In the genomic region with DNA sequence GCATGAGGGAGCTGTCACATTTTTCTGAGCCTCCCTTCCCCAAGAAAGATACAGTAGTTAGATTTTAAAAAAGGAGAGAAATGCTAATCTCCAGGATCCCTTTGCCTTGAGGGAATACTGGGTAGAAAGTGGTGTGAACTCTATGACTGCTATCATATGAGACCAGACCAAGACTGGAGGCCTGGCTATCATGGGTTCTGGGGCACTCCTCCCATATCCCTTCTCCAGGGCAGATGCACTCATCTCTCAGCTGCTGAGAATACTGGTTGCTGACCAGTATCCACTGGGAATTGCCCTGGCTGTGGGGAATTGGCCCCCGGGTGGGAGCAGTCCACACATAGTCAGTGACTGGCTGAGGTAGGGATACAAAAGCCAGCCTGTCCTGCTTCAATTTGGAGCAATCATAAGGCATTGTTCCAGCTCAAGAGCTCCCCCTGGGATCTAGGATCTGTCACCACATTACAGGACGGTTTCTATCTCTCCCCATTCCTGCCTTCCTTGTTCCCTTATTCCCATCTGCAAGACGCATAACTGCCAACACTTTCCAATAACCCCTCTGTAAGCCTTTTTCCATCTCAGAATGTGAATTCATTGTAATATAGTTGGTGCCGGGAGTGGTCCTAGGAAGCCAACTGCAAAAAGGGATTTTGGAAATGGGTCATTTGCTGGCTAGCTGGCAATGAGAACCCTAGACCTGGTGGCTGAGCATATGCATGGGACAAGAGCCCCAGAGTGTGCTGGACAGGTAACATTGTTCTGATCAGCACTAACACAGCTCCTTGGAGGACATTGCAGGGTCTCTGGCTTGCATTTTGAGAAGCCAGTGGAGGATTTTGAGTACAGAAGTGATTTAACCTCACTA, we compare ENCODE assay signal across 1 cellular context.
A peak's percentile ranks its signal among the peaks of the same experiment; 100 is the strongest.
TF ChIP-seq lines count a peak whose summit lies in the region.

No MANE protein-coding gene starts in this region.

TF ChIP-seq in HepG2, 621 proteins besides CTCF, POLR2A, EP300 and RAD21:
- no peak for TF ChIP-seq ZNF562 (CRISPR knock-in tag; IDR thresholded peaks at IDR 0.05; ENCODE audit: borderline replicate concordance)
- no peak for TF ChIP-seq NFKBIZ (CRISPR knock-in tag; IDR thresholded peaks at IDR 0.05)
- no peak for TF ChIP-seq BRCA1 (CRISPR knock-in tag; IDR thresholded peaks at IDR 0.05)
- TF ChIP-seq ZNF605 (CRISPR knock-in tag; IDR thresholded peaks at IDR 0.05) = no peak
- no peak for TF ChIP-seq ZNF432 (CRISPR knock-in tag; IDR thresholded peaks at IDR 0.05; ENCODE audit: borderline replicate concordance)
- TF ChIP-seq, protein P1, sequence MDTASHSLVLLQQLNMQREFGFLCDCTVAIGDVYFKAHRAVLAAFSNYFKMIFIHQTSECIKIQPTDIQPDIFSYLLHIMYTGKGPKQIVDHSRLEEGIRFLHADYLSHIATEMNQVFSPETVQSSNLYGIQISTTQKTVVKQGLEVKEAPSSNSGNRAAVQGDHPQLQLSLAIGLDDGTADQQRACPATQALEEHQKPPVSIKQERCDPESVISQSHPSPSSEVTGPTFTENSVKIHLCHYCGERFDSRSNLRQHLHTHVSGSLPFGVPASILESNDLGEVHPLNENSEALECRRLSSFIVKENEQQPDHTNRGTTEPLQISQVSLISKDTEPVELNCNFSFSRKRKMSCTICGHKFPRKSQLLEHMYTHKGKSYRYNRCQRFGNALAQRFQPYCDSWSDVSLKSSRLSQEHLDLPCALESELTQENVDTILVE (CRISPR knock-in tag; IDR thresholded peaks at IDR 0.05) = no peak
- 0 out of 2 replicates have a peak, but pooled peaks have one; percentile 11 for TF ChIP-seq ZNF772 (CRISPR knock-in tag; IDR thresholded peaks at IDR 0.05)
- TF ChIP-seq, protein P2, sequence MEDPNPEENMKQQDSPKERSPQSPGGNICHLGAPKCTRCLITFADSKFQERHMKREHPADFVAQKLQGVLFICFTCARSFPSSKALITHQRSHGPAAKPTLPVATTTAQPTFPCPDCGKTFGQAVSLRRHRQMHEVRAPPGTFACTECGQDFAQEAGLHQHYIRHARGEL (CRISPR knock-in tag; IDR thresholded peaks at IDR 0.05) = no peak
- TF ChIP-seq TCF7L2 (IDR thresholded peaks at IDR 0.05; ENCODE audit: low read depth, low read length) = no peak
- TF ChIP-seq ZNF552 (CRISPR knock-in tag; IDR thresholded peaks at IDR 0.05; ENCODE audit: borderline replicate concordance) = no peak
- no peak for TF ChIP-seq ZKSCAN5 (CRISPR knock-in tag; IDR thresholded peaks at IDR 0.05)
- TF ChIP-seq, protein P3, sequence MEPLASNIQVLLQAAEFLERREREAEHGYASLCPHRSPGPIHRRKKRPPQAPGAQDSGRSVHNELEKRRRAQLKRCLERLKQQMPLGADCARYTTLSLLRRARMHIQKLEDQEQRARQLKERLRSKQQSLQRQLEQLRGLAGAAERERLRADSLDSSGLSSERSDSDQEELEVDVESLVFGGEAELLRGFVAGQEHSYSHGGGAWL (CRISPR knock-in tag; IDR thresholded peaks at IDR 0.05) = no peak
- no peak for TF ChIP-seq ZNF570 (CRISPR knock-in tag; IDR thresholded peaks at IDR 0.05; ENCODE audit: borderline replicate concordance)
- TF ChIP-seq ZFY (CRISPR knock-in tag; IDR thresholded peaks at IDR 0.05) = no peak
- 0 out of 2 replicates have a peak, but pooled peaks have one; percentile 32 for TF ChIP-seq MIXL1 (CRISPR knock-in tag; IDR thresholded peaks at IDR 0.05)
- no peak for TF ChIP-seq SRSF1 (optimal IDR thresholded peaks at IDR 0.05; ENCODE audit: low read depth, low read length)
- TF ChIP-seq TGIF2 (CRISPR knock-in tag; IDR thresholded peaks at IDR 0.05) = no peak
- TF ChIP-seq, protein P4, sequence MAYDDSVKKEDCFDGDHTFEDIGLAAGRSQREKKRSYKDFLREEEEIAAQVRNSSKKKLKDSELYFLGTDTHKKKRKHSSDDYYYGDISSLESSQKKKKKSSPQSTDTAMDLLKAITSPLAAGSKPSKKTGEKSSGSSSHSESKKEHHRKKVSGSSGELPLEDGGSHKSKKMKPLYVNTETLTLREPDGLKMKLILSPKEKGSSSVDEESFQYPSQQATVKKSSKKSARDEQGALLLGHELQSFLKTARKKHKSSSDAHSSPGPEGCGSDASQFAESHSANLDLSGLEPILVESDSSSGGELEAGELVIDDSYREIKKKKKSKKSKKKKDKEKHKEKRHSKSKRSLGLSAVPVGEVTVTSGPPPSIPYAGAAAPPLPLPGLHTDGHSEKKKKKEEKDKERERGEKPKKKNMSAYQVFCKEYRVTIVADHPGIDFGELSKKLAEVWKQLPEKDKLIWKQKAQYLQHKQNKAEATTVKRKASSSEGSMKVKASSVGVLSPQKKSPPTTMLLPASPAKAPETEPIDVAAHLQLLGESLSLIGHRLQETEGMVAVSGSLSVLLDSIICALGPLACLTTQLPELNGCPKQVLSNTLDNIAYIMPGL (CRISPR knock-in tag; IDR thresholded peaks at IDR 0.05; ENCODE audit: borderline replicate concordance in 1 of 2, low read depth in 1 of 2) = 0 out of 4 replicates have a peak, but pooled peaks of 1 of the 2 experiments have one; percentile 24
- no peak for TF ChIP-seq ZBTB7A (CRISPR knock-in tag; IDR thresholded peaks at IDR 0.05)
- TF ChIP-seq, protein P5, sequence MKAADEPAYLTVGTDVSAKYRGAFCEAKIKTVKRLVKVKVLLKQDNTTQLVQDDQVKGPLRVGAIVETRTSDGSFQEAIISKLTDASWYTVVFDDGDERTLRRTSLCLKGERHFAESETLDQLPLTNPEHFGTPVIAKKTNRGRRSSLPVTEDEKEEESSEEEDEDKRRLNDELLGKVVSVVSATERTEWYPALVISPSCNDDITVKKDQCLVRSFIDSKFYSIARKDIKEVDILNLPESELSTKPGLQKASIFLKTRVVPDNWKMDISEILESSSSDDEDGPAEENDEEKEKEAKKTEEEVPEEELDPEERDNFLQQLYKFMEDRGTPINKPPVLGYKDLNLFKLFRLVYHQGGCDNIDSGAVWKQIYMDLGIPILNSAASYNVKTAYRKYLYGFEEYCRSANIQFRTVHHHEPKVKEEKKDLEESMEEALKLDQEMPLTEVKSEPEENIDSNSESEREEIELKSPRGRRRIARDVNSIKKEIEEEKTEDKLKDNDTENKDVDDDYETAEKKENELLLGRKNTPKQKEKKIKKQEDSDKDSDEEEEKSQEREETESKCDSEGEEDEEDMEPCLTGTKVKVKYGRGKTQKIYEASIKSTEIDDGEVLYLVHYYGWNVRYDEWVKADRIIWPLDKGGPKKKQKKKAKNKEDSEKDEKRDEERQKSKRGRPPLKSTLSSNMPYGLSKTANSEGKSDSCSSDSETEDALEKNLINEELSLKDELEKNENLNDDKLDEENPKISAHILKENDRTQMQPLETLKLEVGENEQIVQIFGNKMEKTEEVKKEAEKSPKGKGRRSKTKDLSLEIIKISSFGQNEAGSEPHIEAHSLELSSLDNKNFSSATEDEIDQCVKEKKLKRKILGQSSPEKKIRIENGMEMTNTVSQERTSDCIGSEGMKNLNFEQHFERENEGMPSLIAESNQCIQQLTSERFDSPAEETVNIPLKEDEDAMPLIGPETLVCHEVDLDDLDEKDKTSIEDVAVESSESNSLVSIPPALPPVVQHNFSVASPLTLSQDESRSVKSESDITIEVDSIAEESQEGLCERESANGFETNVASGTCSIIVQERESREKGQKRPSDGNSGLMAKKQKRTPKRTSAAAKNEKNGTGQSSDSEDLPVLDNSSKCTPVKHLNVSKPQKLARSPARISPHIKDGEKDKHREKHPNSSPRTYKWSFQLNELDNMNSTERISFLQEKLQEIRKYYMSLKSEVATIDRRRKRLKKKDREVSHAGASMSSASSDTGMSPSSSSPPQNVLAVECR (CRISPR knock-in tag; IDR thresholded peaks at IDR 0.05; ENCODE audit: borderline replicate concordance) = no peak
- no peak for TF ChIP-seq ZNF737 (CRISPR knock-in tag; IDR thresholded peaks at IDR 0.05; ENCODE audit: borderline replicate concordance)
- TF ChIP-seq ZSCAN22 (CRISPR knock-in tag; IDR thresholded peaks at IDR 0.05) = no peak
- TF ChIP-seq, protein P6, sequence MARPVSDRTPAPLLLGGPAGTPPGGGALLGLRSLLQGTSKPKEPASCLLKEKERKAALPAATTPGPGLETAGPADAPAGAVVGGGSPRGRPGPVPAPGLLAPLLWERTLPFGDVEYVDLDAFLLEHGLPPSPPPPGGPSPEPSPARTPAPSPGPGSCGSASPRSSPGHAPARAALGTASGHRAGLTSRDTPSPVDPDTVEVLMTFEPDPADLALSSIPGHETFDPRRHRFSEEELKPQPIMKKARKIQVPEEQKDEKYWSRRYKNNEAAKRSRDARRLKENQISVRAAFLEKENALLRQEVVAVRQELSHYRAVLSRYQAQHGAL (CRISPR knock-in tag; IDR thresholded peaks at IDR 0.05; ENCODE audit: not compliant biosample characterization) = no peak
- TF ChIP-seq, protein P7, sequence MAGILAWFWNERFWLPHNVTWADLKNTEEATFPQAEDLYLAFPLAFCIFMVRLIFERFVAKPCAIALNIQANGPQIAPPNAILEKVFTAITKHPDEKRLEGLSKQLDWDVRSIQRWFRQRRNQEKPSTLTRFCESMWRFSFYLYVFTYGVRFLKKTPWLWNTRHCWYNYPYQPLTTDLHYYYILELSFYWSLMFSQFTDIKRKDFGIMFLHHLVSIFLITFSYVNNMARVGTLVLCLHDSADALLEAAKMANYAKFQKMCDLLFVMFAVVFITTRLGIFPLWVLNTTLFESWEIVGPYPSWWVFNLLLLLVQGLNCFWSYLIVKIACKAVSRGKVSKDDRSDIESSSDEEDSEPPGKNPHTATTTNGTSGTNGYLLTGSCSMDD (CRISPR knock-in tag; IDR thresholded peaks at IDR 0.05) = no peak
- TF ChIP-seq, protein P8, sequence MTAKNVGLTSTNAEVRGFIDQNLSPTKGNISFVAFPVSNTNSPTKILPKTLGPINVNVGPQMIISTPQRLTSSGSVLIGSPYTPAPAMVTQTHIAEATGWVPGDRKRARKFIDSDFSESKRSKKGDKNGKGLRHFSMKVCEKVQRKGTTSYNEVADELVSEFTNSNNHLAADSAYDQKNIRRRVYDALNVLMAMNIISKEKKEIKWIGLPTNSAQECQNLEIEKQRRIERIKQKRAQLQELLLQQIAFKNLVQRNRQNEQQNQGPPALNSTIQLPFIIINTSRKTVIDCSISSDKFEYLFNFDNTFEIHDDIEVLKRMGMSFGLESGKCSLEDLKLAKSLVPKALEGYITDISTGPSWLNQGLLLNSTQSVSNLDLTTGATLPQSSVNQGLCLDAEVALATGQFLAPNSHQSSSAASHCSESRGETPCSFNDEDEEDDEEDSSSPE (CRISPR knock-in tag; IDR thresholded peaks at IDR 0.05) = no peak
- TF ChIP-seq XRCC5 (optimal IDR thresholded peaks at IDR 0.05; ENCODE audit: low read length) = peak; percentile 66
- no peak for TF ChIP-seq AKAP8 (CRISPR knock-in tag; IDR thresholded peaks at IDR 0.05)
- TF ChIP-seq ZNF274 (CRISPR knock-in tag; IDR thresholded peaks at IDR 0.05) = no peak
- no peak for TF ChIP-seq ZNF766 (CRISPR knock-in tag; IDR thresholded peaks at IDR 0.05; ENCODE audit: borderline replicate concordance)
- TF ChIP-seq STAG1 (CRISPR knock-in tag; IDR thresholded peaks at IDR 0.05) = peak; percentile 81
- TF ChIP-seq, protein P9, sequence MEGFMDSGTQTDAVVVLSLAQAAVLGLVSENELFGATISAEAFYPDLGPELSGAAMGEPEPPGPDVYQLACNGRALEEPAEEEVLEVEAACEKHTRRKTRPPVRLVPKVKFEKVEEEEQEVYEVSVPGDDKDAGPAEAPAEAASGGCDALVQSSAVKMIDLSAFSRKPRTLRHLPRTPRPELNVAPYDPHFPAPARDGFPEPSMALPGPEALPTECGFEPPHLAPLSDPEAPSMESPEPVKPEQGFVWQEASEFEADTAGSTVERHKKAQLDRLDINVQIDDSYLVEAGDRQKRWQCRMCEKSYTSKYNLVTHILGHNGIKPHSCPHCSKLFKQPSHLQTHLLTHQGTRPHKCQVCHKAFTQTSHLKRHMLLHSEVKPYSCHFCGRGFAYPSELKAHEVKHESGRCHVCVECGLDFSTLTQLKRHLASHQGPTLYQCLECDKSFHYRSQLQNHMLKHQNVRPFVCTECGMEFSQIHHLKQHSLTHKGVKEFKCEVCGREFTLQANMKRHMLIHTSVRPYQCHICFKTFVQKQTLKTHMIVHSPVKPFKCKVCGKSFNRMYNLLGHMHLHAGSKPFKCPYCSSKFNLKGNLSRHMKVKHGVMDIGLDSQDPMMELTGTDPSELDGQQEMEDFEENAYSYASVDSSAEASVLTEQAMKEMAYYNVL (CRISPR knock-in tag; IDR thresholded peaks at IDR 0.05; ENCODE audit: borderline replicate concordance) = peak; percentile 60; the same call in 1 of the 2 replicates
- TF ChIP-seq ZSCAN31 (CRISPR knock-in tag; IDR thresholded peaks at IDR 0.05; ENCODE audit: low read depth) = no peak
- TF ChIP-seq ERF (CRISPR knock-in tag; IDR thresholded peaks at IDR 0.05) = peak; percentile 33; the same call in 1 of the 2 replicates
- TF ChIP-seq, protein P10, sequence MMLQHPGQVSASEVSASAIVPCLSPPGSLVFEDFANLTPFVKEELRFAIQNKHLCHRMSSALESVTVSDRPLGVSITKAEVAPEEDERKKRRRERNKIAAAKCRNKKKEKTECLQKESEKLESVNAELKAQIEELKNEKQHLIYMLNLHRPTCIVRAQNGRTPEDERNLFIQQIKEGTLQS (CRISPR knock-in tag; IDR thresholded peaks at IDR 0.05) = no peak
- TF ChIP-seq FOXM1 (CRISPR knock-in tag; IDR thresholded peaks at IDR 0.05) = no peak
- no peak for TF ChIP-seq SIX4 (CRISPR knock-in tag; IDR thresholded peaks at IDR 0.05)
- TF ChIP-seq, protein P11, sequence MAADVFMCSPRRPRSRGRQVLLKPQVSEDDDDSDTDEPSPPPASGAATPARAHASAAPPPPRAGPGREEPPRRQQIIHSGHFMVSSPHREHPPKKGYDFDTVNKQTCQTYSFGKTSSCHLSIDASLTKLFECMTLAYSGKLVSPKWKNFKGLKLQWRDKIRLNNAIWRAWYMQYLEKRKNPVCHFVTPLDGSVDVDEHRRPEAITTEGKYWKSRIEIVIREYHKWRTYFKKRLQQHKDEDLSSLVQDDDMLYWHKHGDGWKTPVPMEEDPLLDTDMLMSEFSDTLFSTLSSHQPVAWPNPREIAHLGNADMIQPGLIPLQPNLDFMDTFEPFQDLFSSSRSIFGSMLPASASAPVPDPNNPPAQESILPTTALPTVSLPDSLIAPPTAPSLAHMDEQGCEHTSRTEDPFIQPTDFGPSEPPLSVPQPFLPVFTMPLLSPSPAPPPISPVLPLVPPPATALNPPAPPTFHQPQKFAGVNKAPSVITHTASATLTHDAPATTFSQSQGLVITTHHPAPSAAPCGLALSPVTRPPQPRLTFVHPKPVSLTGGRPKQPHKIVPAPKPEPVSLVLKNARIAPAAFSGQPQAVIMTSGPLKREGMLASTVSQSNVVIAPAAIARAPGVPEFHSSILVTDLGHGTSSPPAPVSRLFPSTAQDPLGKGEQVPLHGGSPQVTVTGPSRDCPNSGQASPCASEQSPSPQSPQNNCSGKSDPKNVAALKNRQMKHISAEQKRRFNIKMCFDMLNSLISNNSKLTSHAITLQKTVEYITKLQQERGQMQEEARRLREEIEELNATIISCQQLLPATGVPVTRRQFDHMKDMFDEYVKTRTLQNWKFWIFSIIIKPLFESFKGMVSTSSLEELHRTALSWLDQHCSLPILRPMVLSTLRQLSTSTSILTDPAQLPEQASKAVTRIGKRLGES (CRISPR knock-in tag; IDR thresholded peaks at IDR 0.05; ENCODE audit: borderline replicate concordance) = no peak
- TF ChIP-seq SMC3 (IDR thresholded peaks at IDR 0.05; ENCODE audit: low read length) = peak; percentile 75
- TF ChIP-seq, protein P12, sequence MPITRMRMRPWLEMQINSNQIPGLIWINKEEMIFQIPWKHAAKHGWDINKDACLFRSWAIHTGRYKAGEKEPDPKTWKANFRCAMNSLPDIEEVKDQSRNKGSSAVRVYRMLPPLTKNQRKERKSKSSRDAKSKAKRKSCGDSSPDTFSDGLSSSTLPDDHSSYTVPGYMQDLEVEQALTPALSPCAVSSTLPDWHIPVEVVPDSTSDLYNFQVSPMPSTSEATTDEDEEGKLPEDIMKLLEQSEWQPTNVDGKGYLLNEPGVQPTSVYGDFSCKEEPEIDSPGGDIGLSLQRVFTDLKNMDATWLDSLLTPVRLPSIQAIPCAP (CRISPR knock-in tag; IDR thresholded peaks at IDR 0.05; ENCODE audit: low read depth) = no peak
- no peak for TF ChIP-seq HHEX (CRISPR knock-in tag; IDR thresholded peaks at IDR 0.05)
- TF ChIP-seq NFATC3 (CRISPR knock-in tag; IDR thresholded peaks at IDR 0.05) = no peak
- no peak for TF ChIP-seq ZNF317 (CRISPR knock-in tag; IDR thresholded peaks at IDR 0.05)
- TF ChIP-seq LCORL (IDR thresholded peaks at IDR 0.05) = no peak
- TF ChIP-seq LCORL (CRISPR knock-in tag; IDR thresholded peaks at IDR 0.05) = no peak
- TF ChIP-seq ZNF230 (CRISPR knock-in tag; IDR thresholded peaks at IDR 0.05) = no peak
TF ChIP-seq in HepG2: peak in this region for 8.
